In the genomic region with DNA sequence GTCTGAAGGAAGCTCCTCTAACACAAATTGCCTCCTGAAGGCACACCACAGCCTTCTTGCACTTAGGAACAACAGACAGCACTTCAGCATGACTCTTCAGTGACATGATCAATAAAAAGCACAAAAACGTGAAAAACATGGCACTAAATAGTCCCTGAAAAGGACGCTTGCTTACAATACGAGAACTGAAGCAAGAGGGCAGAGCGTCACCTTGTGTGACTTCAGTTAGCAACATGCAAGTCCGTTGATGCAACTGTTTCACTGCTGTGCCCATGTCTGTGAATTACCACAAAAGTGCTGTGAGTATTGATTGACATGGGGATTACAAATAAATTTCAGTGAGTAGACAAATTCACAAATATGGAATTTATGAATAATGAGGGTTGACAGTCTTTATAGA, we compare ENCODE assay signal across 25 cellular contexts.
A peak's percentile ranks its signal among the peaks of the same experiment; 100 is the strongest.
DNase-seq lines count a peak whose midpoint lies in the region; ATAC-seq, FAIRE-seq and TF ChIP-seq lines count a peak whose summit lies in the region.
"Had no signal": no experiment of that assay in that cellular context is flagged by ENCODE, and none has a peak within 500 bp of the region (broad histone marks: within the 10 kb centered on the region; RNA-seq: fewer than 3 reads in every experiment).

No MANE protein-coding gene starts in this region.

- DNase-seq in AG10803 (ENCODE audit: low read depth) (peak; percentile 57), HCT116 (ENCODE audit: low read depth, low spot score) (no peak), H1 (ENCODE audit: low read depth in 1 of 2, low spot score in 2 of 2) (no peak), neural progenitor cell (ENCODE audit: low spot score) (peak; percentile 14), cortex of kidney (lab: John Stamatoyannopoulos, UW) (no peak)
- DNase-seq: CD4-positive, alpha-beta T cell; COR-L47; DMS 273 treated with DMSO at 0.1 percent for 48 hours; DMS79 treated with DMSO at 0.1 percent for 48 hours; H7; MV-4-11; NCI-H1694; NCI-H2081; NCI-H2171 treated with DMSO at 0.1 percent for 48 hours; NCI-H446; NCI-H526 treated with DMSO at 0.1 percent for 48 hours; NK-92 treated with Interleukin-12 subunit alpha and Interleukin-12 subunit beta, amount 100 ng/mL, for 24 hours; SHP77 treated with DMSO at 0.1 percent for 48 hours; SK-N-SH had no signal

- H3K27ac Mint-ChIP-seq in neural progenitor cell, result no peak overlapping the region
- H3K27ac Mint-ChIP-seq: CD4-positive, alpha-beta T cell had no signal

- no peak overlapping the region for H4K5ac ChIP-seq in H1 (ENCODE audit: insufficient read length, low read depth, low read length)

- H3K23me2 ChIP-seq in H1 (ENCODE audit: low read depth, low read length), result no peaks in the 10 kb centered on the region

- H4K91ac ChIP-seq in H1 (replicated peaks; ENCODE audit: insufficient read length, low read length), result no peak overlapping the region

- no peaks in the 10 kb centered on the region for H3F3A ChIP-seq in neural progenitor cell (ENCODE audit: low read depth)

- H2BK12ac ChIP-seq in H1 (ENCODE audit: low read depth, low read length), result no peak overlapping the region

- no peaks in the 10 kb centered on the region for H3K4me1 ChIP-seq in HCT116 (ENCODE audit: control insufficient read depth in 1 of 2, insufficient read depth in 2 of 2, low read length in 2 of 2)
- H3K4me1 ChIP-seq in H1 (replicated peaks in 1 of 4; ENCODE audit: control insufficient read depth in 3 of 4, insufficient read depth in 4 of 4, low read length in 3 of 4), result no peaks in the 10 kb centered on the region
- H3K4me1 ChIP-seq in neural progenitor cell, result no peaks in the 10 kb centered on the region
- H3K4me1 ChIP-seq: A549 had no signal

- TF ChIP-seq CTCF in AG10803 (conservative IDR thresholded peaks at IDR 0.05; ENCODE audit: low read length), result peak; percentile 37
- 0 out of 6 replicates have a peak, but pooled peaks of 1 of the 3 experiments have one; percentile 6 for TF ChIP-seq CTCF in HCT116 (IDR thresholded peaks at IDR 0.05 in 2 of 3, conservative IDR thresholded peaks at IDR 0.05 in 1 of 3; ENCODE audit: borderline replicate concordance in 1 of 3, insufficient read depth in 1 of 3, low read depth in 2 of 3, low read length in 2 of 3)
- peak in 2 of 3 experiments; percentile 22 to 29; a peak in 2 of 4 replicates for TF ChIP-seq CTCF in H1 (IDR thresholded peaks at IDR 0.05; ENCODE audit: control extremely low read depth in 1 of 3, insufficient read depth in 1 of 3, low read depth in 1 of 3, low read length in 3 of 3)
- TF ChIP-seq CTCF in neural progenitor cell (IDR thresholded peaks at IDR 0.05), result no peak

- no peak overlapping the region for H3K4me2 ChIP-seq in HCT116 (ENCODE audit: low read length)
- no peak overlapping the region for H3K4me2 ChIP-seq in H1 (ENCODE audit: insufficient read depth in 1 of 2, low read depth in 2 of 2, low read length in 2 of 2)
- H3K4me2 ChIP-seq in neural progenitor cell, result no peak overlapping the region
- H3K4me2 ChIP-seq: A549, KMS-11, SK-N-SH had no signal

- H2BK5ac ChIP-seq in H1 (ENCODE audit: low read depth, low read length), result no peak overlapping the region

- no peak overlapping the region for H2BK15ac ChIP-seq in H1 (ENCODE audit: low read length)

- H2BK120ac ChIP-seq in H1 (replicated peaks; ENCODE audit: low read depth, low read length), result no peak overlapping the region

- H3K9me3 ChIP-seq in HCT116 (ENCODE audit: control insufficient read depth in 1 of 2, insufficient read depth in 1 of 2, low read depth in 1 of 2, low read length in 2 of 2) (no peaks in the 10 kb centered on the region), H1 (ENCODE audit: insufficient read depth in 2 of 2, low read depth in 1 of 2, low read length in 1 of 2) (no peaks in the 10 kb centered on the region), neural progenitor cell (ENCODE audit: low read depth) (no peaks in the 10 kb centered on the region)
- H3K9me3 ChIP-seq: A549, SK-N-SH had no signal

- no peak overlapping the region for H3K56ac ChIP-seq in H1 (replicated peaks; ENCODE audit: insufficient read length, low read depth, low read length)

- H3K27ac ChIP-seq in HCT116 (ENCODE audit: low read depth, low read length) (no peak overlapping the region), H1 (ENCODE audit: low read depth, low read length) (no peak overlapping the region), neural progenitor cell (no peak overlapping the region)
- H3K27ac ChIP-seq: A549, HL-60, KMS-11, RWPE1 had no signal

- H3K79me2 ChIP-seq in HCT116 (ENCODE audit: insufficient read depth, low read length) (no peaks in the 10 kb centered on the region), H1 (ENCODE audit: control insufficient read depth in 1 of 2, insufficient read depth in 2 of 2, low read length in 2 of 2) (no peaks in the 10 kb centered on the region), neural progenitor cell (ENCODE audit: low read depth) (no peaks in the 10 kb centered on the region)

- no peaks in the 10 kb centered on the region for H3K9me2 ChIP-seq in HCT116 (ENCODE audit: insufficient read depth)
- H3K9me2 ChIP-seq: SK-N-SH had no signal

- no peak for TF ChIP-seq EP300 in H1 (IDR thresholded peaks at IDR 0.05; ENCODE audit: borderline replicate concordance in 1 of 2, low read depth in 2 of 2, low read length in 2 of 2)

- no peaks in the 10 kb centered on the region for H3K36me3 Mint-ChIP-seq in neural progenitor cell

- peak; percentile 73 for FAIRE-seq in H1 (lab: Jason Lieb, UNC)
- FAIRE-seq: A549 had no signal

- no peak overlapping the region for H3K23ac ChIP-seq in H1 (ENCODE audit: insufficient read length)

- peaks cover 18% of the 10 kb centered on the region for H3K27me3 ChIP-seq in HCT116 (ENCODE audit: insufficient read depth, low read length)
- H3K27me3 ChIP-seq in H1 (replicated peaks in 1 of 4; ENCODE audit: control insufficient read depth in 3 of 4, extremely low read depth in 1 of 4, insufficient read depth in 3 of 4, low read length in 3 of 4), result no peaks in the 10 kb centered on the region
- H3K27me3 ChIP-seq in neural progenitor cell, result no peaks in the 10 kb centered on the region

- no peak overlapping the region for H3K14ac ChIP-seq in H1 (ENCODE audit: insufficient read length)

- H4K20me1 ChIP-seq in HCT116 (ENCODE audit: insufficient read depth), result no peaks in the 10 kb centered on the region; the same call in 1 of the 2 replicates
- no peaks in the 10 kb centered on the region for H4K20me1 ChIP-seq in H1 (replicated peaks in 1 of 2; ENCODE audit: control insufficient read depth in 1 of 2, insufficient read depth in 2 of 2, low read length in 2 of 2)
- no peaks in the 10 kb centered on the region for H4K20me1 ChIP-seq in neural progenitor cell (ENCODE audit: low read depth)

- no peaks in the 10 kb centered on the region for H3K36me3 ChIP-seq in HCT116 (ENCODE audit: control insufficient read depth in 1 of 2, insufficient read depth in 2 of 2, low read length in 2 of 2)
- H3K36me3 ChIP-seq in H1 (ENCODE audit: control insufficient read depth in 2 of 4, insufficient read depth in 4 of 4, low read length in 3 of 4), result no peaks in the 10 kb centered on the region
- no peaks in the 10 kb centered on the region for H3K36me3 ChIP-seq in neural progenitor cell

- H3K9ac ChIP-seq in HCT116 (ENCODE audit: low read length), result no peak overlapping the region
- H3K9ac ChIP-seq in H1 (replicated peaks in 1 of 4; ENCODE audit: extremely low read depth in 1 of 4, low read depth in 3 of 4, low read length in 3 of 4), result no peak overlapping the region; a peak in 1 of 7 replicates
- no peak overlapping the region for H3K9ac ChIP-seq in neural progenitor cell
- H3K9ac ChIP-seq: KMS-11, SK-N-SH had no signal

- H3K4me3 Mint-ChIP-seq in neural progenitor cell, result no peak overlapping the region
- H3K4me3 Mint-ChIP-seq: CD4-positive, alpha-beta T cell had no signal

- H2AFZ ChIP-seq in HCT116 (ENCODE audit: low read depth, low read length, poor library complexity, severe bottlenecking) (no peak overlapping the region), H1 (ENCODE audit: low read length) (0 out of 2 replicates have a peak overlapping the region, but pooled peaks have one; percentile 23), neural progenitor cell (replicated peaks) (peak overlapping the region; percentile 60)

- no peak overlapping the region for H3K4ac ChIP-seq in H1 (replicated peaks; ENCODE audit: insufficient read length, low read depth, low read length)

- no peaks in the 10 kb centered on the region for H3K9me3 Mint-ChIP-seq in neural progenitor cell
- H3K9me3 Mint-ChIP-seq: CD4-positive, alpha-beta T cell had no signal

- no TSS peak for BruUV-seq in HCT116 (replicated peaks; lab: Mats Ljungman, UMichigan)

- intact Hi-C loops in HCT116 (cut with micrococcal nuclease), result no loop called here

- CTCF ChIA-PET in HCT116 (lab: Charles Lee) (no interaction called here), H1 (lab: Charles Lee; ENCODE audit: partially characterized antibody) (interaction anchor here (0.6 to 1.8 kb wide), 7 partner anchors 13 to 707 kb away, joined by 3 to 5 read pairs (median 3); no protein-coding TSS in a partner anchor)

- no peak overlapping the region for H2AK5ac ChIP-seq in H1 (ENCODE audit: low read depth, low read length)

- H3K27me3 Mint-ChIP-seq in neural progenitor cell (ENCODE audit: insufficient read depth, low read depth), result no peaks in the 10 kb centered on the region

- TF ChIP-seq POLR2A in HCT116 (IDR thresholded peaks at IDR 0.05; ENCODE audit: borderline replicate concordance, extremely low read depth, insufficient read depth, insufficient read length), result no peak
- no peak for TF ChIP-seq POLR2A in H1 (IDR thresholded peaks at IDR 0.05; ENCODE audit: control extremely low read depth in 1 of 2, low read depth in 2 of 2, low read length in 2 of 2)

- ATAC-seq in HCT116 (no peak), HG02678 (IDR thresholded peaks at IDR 0.05; ENCODE audit: unreplicated experiment) (no peak), HG02798 (IDR thresholded peaks at IDR 0.05; ENCODE audit: poor library complexity, unreplicated experiment) (no peak)
- ATAC-seq: A549 had no signal

- no peak overlapping the region for H2BK20ac ChIP-seq in H1 (ENCODE audit: low read length)

- POLR2A ChIA-PET in HCT116 (lab: Charles Lee), result interaction anchor here (0.7 kb wide), 1 partner anchor 11 kb away, joined by 5 read pairs; no protein-coding TSS in a partner anchor
- POLR2A ChIA-PET in H1 (lab: Charles Lee; ENCODE audit: partially characterized antibody), result no interaction called here

- no peaks in the 10 kb centered on the region for H3K79me1 ChIP-seq in H1 (ENCODE audit: low read depth, low read length)

- no peak overlapping the region for H3K4me3 ChIP-seq in AG10803 (ENCODE audit: low read length)
- no peak overlapping the region for H3K4me3 ChIP-seq in HCT116 (replicated peaks in 1 of 2; ENCODE audit: low read depth in 1 of 2, low read length in 2 of 2)
- no peak overlapping the region for H3K4me3 ChIP-seq in H1 (ENCODE audit: extremely low read depth in 1 of 4, insufficient read depth in 2 of 4, low read depth in 3 of 4, low read length in 4 of 4)
- H3K4me3 ChIP-seq in neural progenitor cell, result no peak overlapping the region
- H3K4me3 ChIP-seq: A549 had no signal

- H3K18ac ChIP-seq in H1 (ENCODE audit: extremely low read depth, low read length), result no peak overlapping the region

- peak; percentile 31 for TF ChIP-seq RAD21 in HCT116 (IDR thresholded peaks at IDR 0.05; ENCODE audit: low read depth)
- TF ChIP-seq RAD21 in H1 (IDR thresholded peaks at IDR 0.05 in 1 of 2, conservative IDR thresholded peaks at IDR 0.05 in 1 of 2; ENCODE audit: low read depth in 2 of 2, low read length in 2 of 2), result peak; percentile 52 to 60

- no peaks in the 10 kb centered on the region for H3K4me1 Mint-ChIP-seq in neural progenitor cell

- RAD21 ChIA-PET in HCT116 (lab: Charles Lee; ENCODE audit: low non-redundant PET in 1 of 2, low total read pairs in 2 of 2, uncharacterized antibody in 2 of 2, unreplicated experiment in 2 of 2), result no interaction called here

- WGBS in H1 (ENCODE audit: extremely low coverage in 1 of 2, insufficient coverage in 1 of 2, insufficient read length in 1 of 2, insufficient replicate concordance in 2 of 2, low coverage in 1 of 2, low lambda C conversion rate in 2 of 2, missing lambda C conversion rate in 1 of 2), 2 experiments, result 74% methylated on average over 5 of the region's 5 CpGs; no CpG with 5 or more reads in 1 of the 2 experiments

- H4K8ac ChIP-seq in H1 (ENCODE audit: extremely low read depth, insufficient read depth, low read length), result no peak overlapping the region

Comparison
In these comparisons a context has a peak if more than half of its experiments do, and no peak if none do; other contexts are left out.
1. DNase-seq: peak in AG10803 (single experiment) and neural progenitor cell (single experiment); none in HCT116 (single experiment), H1 (0 of 2) and cortex of kidney (single experiment).